Comparison of ENCODE assay signal across 8 cellular contexts in genomic region chr1:151347523-151348246, GRCh38. TPM values are rescaled to one million over a fixed set of nuclear protein-coding genes. Genes with fewer than 3 reads are reported as not detected.
DNase-seq lines count a peak whose midpoint lies in the region; ATAC-seq and TF ChIP-seq lines count a peak whose summit lies in the region.

No MANE protein-coding gene starts in this region.

- POLR2A ChIA-PET in PC-3 (lab: Charles Lee; ENCODE audit: unreplicated experiment): interaction anchor here (0.5 to 0.7 kb wide), 4 partner anchors 11 to 23 kb away, joined by 3 to 4 read pairs (median 4); no protein-coding TSS in a partner anchor

- ATAC-seq in GM19351 (IDR thresholded peaks at IDR 0.05; ENCODE audit: unreplicated experiment): peak; percentile 27
- no peak for ATAC-seq in PC-3
- no peak for ATAC-seq in gastrocnemius medialis
- no peak for ATAC-seq in GM18502 (IDR thresholded peaks at IDR 0.05; ENCODE audit: poor library complexity, unreplicated experiment)
- ATAC-seq in GM18511 (IDR thresholded peaks at IDR 0.05; ENCODE audit: unreplicated experiment): no peak

- H3K4me3 ChIP-seq in PC-3 (ENCODE audit: low read length) (peak overlapping the region; percentile 76), esophagus muscularis mucosa (peak overlapping the region; percentile 63 to 83 (median 74)), gastrocnemius medialis (peak overlapping the region; percentile 46 to 81 (median 71))

- no peaks in the 10 kb centered on the region for H3F3A ChIP-seq in PC-3 (ENCODE audit: low read length, unreplicated experiment)

- H4K20me1 ChIP-seq in PC-3 (ENCODE audit: low read length): no peaks in the 10 kb centered on the region

- H3K4me1 ChIP-seq in PC-3 (ENCODE audit: insufficient read depth, low read length): peaks cover 14% of the 10 kb centered on the region
- peaks cover 8 to 26% (median 20%) of the 10 kb centered on the region in 4 donors for H3K4me1 ChIP-seq in esophagus muscularis mucosa
- H3K4me1 ChIP-seq in gastrocnemius medialis: peaks cover 0 to 13% of the 10 kb centered on the region in 2 donors

- no peak for TF ChIP-seq POLR2A in esophagus muscularis mucosa (IDR thresholded peaks at IDR 0.05; ENCODE audit: low read depth)
- TF ChIP-seq POLR2A in gastrocnemius medialis (IDR thresholded peaks at IDR 0.05): no peak

- CTCF ChIA-PET in PC-3 (lab: Charles Lee): interaction anchor here (0.6 kb wide), 1 partner anchor 68 kb away, joined by 4 read pairs; no protein-coding TSS in a partner anchor

- H3K27me3 ChIP-seq in PC-3 (ENCODE audit: low read length): no peaks in the 10 kb centered on the region
- no peaks in the 10 kb centered on the region for H3K27me3 ChIP-seq in esophagus muscularis mucosa
- no peaks in the 10 kb centered on the region for H3K27me3 ChIP-seq in gastrocnemius medialis

- no peak for TF ChIP-seq EP300 in esophagus muscularis mucosa (IDR thresholded peaks at IDR 0.05)

- 29% methylated on average over 12 of the region's 12 CpGs for WGBS in esophagus muscularis mucosa

- H3K36me3 ChIP-seq in PC-3 (ENCODE audit: low read depth, low read length) (no peaks in the 10 kb centered on the region; the same call in none of the 2 replicates), esophagus muscularis mucosa (peaks cover 17 to 26% (median 24%) of the 10 kb centered on the region in 4 donors), gastrocnemius medialis (peaks cover 0 to 22% of the 10 kb centered on the region in 2 donors)

- in situ Hi-C loops in gastrocnemius medialis (cut with MboI; ENCODE audit: low sequenced_read_pairs in 4 of 4) (loop anchor here in 1 of 4 donors (10.0 kb wide), 1 partner anchor 153 kb away; the partner anchor contains the start of genes PIP5K1A and VPS72), GM13976 (cut with MboI; ENCODE audit: low sequenced_read_pairs, unreplicated experiment) (no loop called here)

- peaks cover 11% of the 10 kb centered on the region for H3K79me2 ChIP-seq in PC-3 (ENCODE audit: low read length)

- TF ChIP-seq CTCF in PC-3 (conservative IDR thresholded peaks at IDR 0.05; ENCODE audit: low read depth, low read length): no peak
- no peak for TF ChIP-seq CTCF in esophagus muscularis mucosa (IDR thresholded peaks at IDR 0.05)
- TF ChIP-seq CTCF in gastrocnemius medialis (IDR thresholded peaks at IDR 0.05 in 4 of 5, conservative IDR thresholded peaks at IDR 0.05 in 1 of 5): no peak
- no peak for TF ChIP-seq CTCF in GM13976 (IDR thresholded peaks at IDR 0.05; ENCODE audit: borderline replicate concordance, control extremely low read depth, extremely low read depth, insufficient read depth, missing control alignments)

- H2AFZ ChIP-seq in PC-3 (ENCODE audit: low read length): peak overlapping the region; percentile 78

- no peaks in the 10 kb centered on the region for H3K9me3 ChIP-seq in PC-3 (ENCODE audit: low read length)
- no peaks in the 10 kb centered on the region for H3K9me3 ChIP-seq in esophagus muscularis mucosa
- no peaks in the 10 kb centered on the region for H3K9me3 ChIP-seq in gastrocnemius medialis

- intact Hi-C loops in PC-3 (cut with micrococcal nuclease) (loop anchor here (1.0 to 10.0 kb wide), 3 partner anchors 27 to 487 kb away; partner anchors contain the start of genes C2CD4D, PSMB4 and RORC), esophagus muscularis mucosa (cut with DNase I) (loop anchor here (2.0 kb wide), 1 partner anchor 51 kb away; the partner anchor contains the start of gene PSMB4), gastrocnemius medialis (cut with DNase I; ENCODE audit: low total_unique reads) (loop anchor here (1.0 to 5.0 kb wide), 3 partner anchors 52 to 93 kb away; partner anchors contain the start of genes PSMB4, PSMD4 and ZNF687)

- H3K27ac ChIP-seq in PC-3 (ENCODE audit: low read length): peak overlapping the region; percentile 6; the same call in 1 of the 2 replicates
- peak overlapping the region; percentile 90 to 95 (median 92) for H3K27ac ChIP-seq in esophagus muscularis mucosa (replicated peaks in 1 of 4)
- peak overlapping the region; percentile 83 to 89 (median 86) for H3K27ac ChIP-seq in gastrocnemius medialis

- BruUV-seq in PC-3 (replicated peaks; lab: Mats Ljungman, UMichigan): no TSS peak

- H3K9me2 ChIP-seq in PC-3 (replicated peaks; ENCODE audit: low read length): no peaks in the 10 kb centered on the region

- H3K4me2 ChIP-seq in PC-3 (ENCODE audit: low read length): peak overlapping the region; percentile 88

- peak overlapping the region; percentile 86; the same call in 1 of the 2 replicates for H3K9ac ChIP-seq in PC-3 (ENCODE audit: low read length)

- no peak for DNase-seq in PC-3
- no peak for DNase-seq in esophagus muscularis mucosa (ENCODE audit: extremely low spot score)
- no peak for DNase-seq in gastrocnemius medialis
- DNase-seq in GM13976 (ENCODE audit: low spot score): no peak
- DNase-seq in NCI-H187 treated with DMSO at 0.1 percent for 48 hours (lab: John Stamatoyannopoulos, UW): no peak

RNA-seq across cellular contexts. Expression of gene RFX5, which starts 0.6 kb away (rescaled TPM):
- 34.1 and 41.0 TPM in 2 replicates for total RNA-seq in PC-3 (2014; rRNA removed)
- 10 to 100 TPM; 40.3 to 50.3 (median 45.0) TPM for total RNA-seq in esophagus muscularis mucosa
- total RNA-seq in gastrocnemius medialis: 10 to 100 TPM; 11.4 to 24.0 (median 20.6) TPM

RNA-seq across cellular contexts. Expression of gene PI4KB, which starts 20.5 kb away (rescaled TPM):
- 75.6 and 99.5 TPM in 2 replicates for total RNA-seq in PC-3 (2014; rRNA removed)
- total RNA-seq in esophagus muscularis mucosa: 10 to 100 TPM; 54.8 to 79.5 (median 68.9) TPM
- 10 to 100 TPM; 65.5 to 98.1 (median 77.3) TPM for total RNA-seq in gastrocnemius medialis

RNA-seq across cellular contexts. Expression of gene SELENBP1, which starts 24.8 kb away (rescaled TPM):
- total RNA-seq in PC-3 (2014; rRNA removed) (29.8 and 73.5 TPM in 2 replicates), esophagus muscularis mucosa (100 to 1,000 TPM in 1 of 4 donors, 10 to 100 TPM in 3; 61.4 to 113 (median 81.6) TPM), gastrocnemius medialis (10 to 100 TPM; 30.9 to 70.2 (median 42.3) TPM)

RNA-seq across cellular contexts. Expression of gene PSMB4, which starts 51.7 kb away (rescaled TPM):
- 734 and 818 TPM in 2 replicates for total RNA-seq in PC-3 (2014; rRNA removed)
- total RNA-seq in esophagus muscularis mucosa: 100 to 1,000 TPM; 236 to 284 (median 253) TPM
- total RNA-seq in gastrocnemius medialis: 100 to 1,000 TPM; 259 to 324 (median 291) TPM

Comparison
In these comparisons a context has a peak if more than half of its experiments do, and no peak if none do; other contexts are left out.
1. H3K27ac ChIP-seq: peak in every context shown above with its lines; median percentile 92 in esophagus muscularis mucosa; 86 in gastrocnemius medialis; 6 in PC-3.